ENCODE assay signal across 8 cellular contexts in the genomic region with DNA sequence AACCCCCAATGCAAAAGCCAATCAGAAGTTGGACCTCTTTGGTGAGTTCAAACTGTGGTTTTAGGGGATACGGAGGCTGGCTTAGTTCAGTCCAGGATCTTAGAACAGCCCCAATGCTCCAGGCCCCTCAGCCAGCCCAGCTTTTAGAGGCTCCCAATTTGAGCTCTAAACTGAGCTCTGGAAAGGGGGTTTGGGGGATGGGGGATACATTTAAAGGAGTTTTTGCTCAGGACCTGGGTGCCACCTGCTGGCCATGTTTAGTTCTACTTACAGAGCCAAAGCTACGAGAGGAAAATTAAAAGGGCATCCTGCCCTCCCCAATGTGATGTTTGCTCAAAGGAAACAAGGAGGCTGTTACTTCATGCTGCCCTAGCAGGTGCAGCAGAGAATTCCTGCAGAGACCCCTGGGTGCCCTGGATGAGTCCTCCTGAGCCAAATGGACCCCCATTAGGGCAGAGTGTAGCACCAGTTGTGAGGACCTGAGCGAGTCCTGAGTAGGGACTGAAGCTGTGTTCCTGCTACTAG. TPM values are rescaled to one million over a fixed set of nuclear protein-coding genes. Genes with fewer than 3 reads are reported as not detected.
DNase-seq lines count a peak whose midpoint lies in the region; ATAC-seq and TF ChIP-seq lines count a peak whose summit lies in the region.

No MANE protein-coding gene starts in this region.

- no peaks in the 10 kb centered on the region for H3K4me1 Mint-ChIP-seq in activated naive CD4-positive, alpha-beta T cell treated with anti-CD3 and anti-CD28 coated beads for 36 hours (ENCODE audit: low read depth)

- peak; percentile 85 for TF ChIP-seq CTCF in Panc1 (IDR thresholded peaks at IDR 0.05)

- H3K36me3 Mint-ChIP-seq in activated naive CD4-positive, alpha-beta T cell treated with anti-CD3 and anti-CD28 coated beads for 36 hours (ENCODE audit: low read depth): no peaks in the 10 kb centered on the region

- no peak overlapping the region for H3K27ac Mint-ChIP-seq in activated naive CD4-positive, alpha-beta T cell treated with anti-CD3 and anti-CD28 coated beads for 36 hours

- H3K36me3 ChIP-seq in Panc1 (ENCODE audit: control insufficient read depth, insufficient read depth, low read length): no peaks in the 10 kb centered on the region

- H3K27me3 ChIP-seq in Panc1 (ENCODE audit: control insufficient read depth, insufficient read depth, low read length): no peaks in the 10 kb centered on the region

- H3K9me3 Mint-ChIP-seq in activated naive CD4-positive, alpha-beta T cell treated with anti-CD3 and anti-CD28 coated beads for 36 hours: no peaks in the 10 kb centered on the region

- TF ChIP-seq RAD21 in Ishikawa (IDR thresholded peaks at IDR 0.05; ENCODE audit: low read depth): peak; percentile 88

- BruUV-seq in Panc1 (replicated peaks; lab: Mats Ljungman, UMichigan): no TSS peak

- no peak for TF ChIP-seq EP300 in Ishikawa (IDR thresholded peaks at IDR 0.05; ENCODE audit: borderline replicate concordance)

- intact Hi-C loops in Panc1 (cut with micrococcal nuclease; ENCODE audit: unreplicated experiment) (loop anchor here (1.0 to 5.0 kb wide), 2 partner anchors 56 to 170 kb away; a partner anchor contains a TSS), posterior vena cava (cut with DNase I) (loop anchor here in 1 of 2 donors (2.0 to 5.0 kb wide), 2 partner anchors 56 to 175 kb away; no protein-coding TSS in a partner anchor)
- intact Hi-C loops in activated naive CD4-positive, alpha-beta T cell treated with anti-CD3 and anti-CD28 coated beads for 36 hours (cut with micrococcal nuclease): loop anchor here (1.0 to 5.0 kb wide), 2 partner anchors 56 to 170 kb away; a partner anchor contains a TSS

- in situ Hi-C loops in Panc1 (cut with HindIII; ENCODE audit: low pct_unique_long_range_greater_than_20kb, low sequenced_read_pairs): no loop called here

- no peak overlapping the region for H3K4me3 ChIP-seq in Panc1 (ENCODE audit: low read depth in 2 of 2, low read length in 2 of 2)

- POLR2A ChIA-PET in Panc1 (lab: Charles Lee): interaction anchor here (0.6 kb wide), 1 partner anchor 44 kb away, joined by 4 read pairs; no protein-coding TSS in a partner anchor

- H3K27me3 Mint-ChIP-seq in activated naive CD4-positive, alpha-beta T cell treated with anti-CD3 and anti-CD28 coated beads for 36 hours (ENCODE audit: low read depth): no peaks in the 10 kb centered on the region

- H3K9me3 ChIP-seq in Panc1 (ENCODE audit: control insufficient read depth, insufficient read depth, low read depth, low read length): no peaks in the 10 kb centered on the region

- no peak overlapping the region for H3K27ac ChIP-seq in Panc1 (ENCODE audit: low read length)

- H3K4me1 ChIP-seq in Panc1 (ENCODE audit: control insufficient read depth, insufficient read depth, low read length): peaks cover 14% of the 10 kb centered on the region

- ATAC-seq in Panc1 (peak; percentile 72), HG03196 (IDR thresholded peaks at IDR 0.05; ENCODE audit: unreplicated experiment) (no peak), GM21528 (IDR thresholded peaks at IDR 0.05; ENCODE audit: low FRiP score, unreplicated experiment) (no peak)

- DNase-seq in DMS 273 treated with DMSO at 0.1 percent for 48 hours (lab: John Stamatoyannopoulos, UW) (peak; percentile 68), Panc1 (ENCODE audit: low read depth, low spot score) (no peak), glomerular visceral epithelial cell (ENCODE audit: extremely low spot score) (peak; percentile 50), posterior vena cava (ENCODE audit: low spot score) (peak; percentile 85)
- peak; percentile 70 for DNase-seq in activated naive CD4-positive, alpha-beta T cell treated with anti-CD3 and anti-CD28 coated beads for 36 hours

- no peak overlapping the region for H3K4me3 Mint-ChIP-seq in activated naive CD4-positive, alpha-beta T cell treated with anti-CD3 and anti-CD28 coated beads for 36 hours

- CTCF ChIA-PET in Panc1 (lab: Charles Lee): interaction anchor here (0.5 to 2.5 kb wide), 15 partner anchors 19 to 177 kb away, joined by 3 to 55 read pairs (median 3); no protein-coding TSS in a partner anchor
- CTCF ChIA-PET in activated naive CD4-positive, alpha-beta T cell treated with anti-CD3 and anti-CD28 coated beads for 36 hours (lab: Charles Lee): interaction anchor here (0.6 to 6.5 kb wide), 30 partner anchors 9 to 458 kb away, joined by 3 to 96 read pairs (median 4); a partner anchor contains a TSS

TF ChIP-seq in Ishikawa, 13 proteins besides CTCF, POLR2A, EP300 and RAD21:
- TF ChIP-seq, protein P1, sequence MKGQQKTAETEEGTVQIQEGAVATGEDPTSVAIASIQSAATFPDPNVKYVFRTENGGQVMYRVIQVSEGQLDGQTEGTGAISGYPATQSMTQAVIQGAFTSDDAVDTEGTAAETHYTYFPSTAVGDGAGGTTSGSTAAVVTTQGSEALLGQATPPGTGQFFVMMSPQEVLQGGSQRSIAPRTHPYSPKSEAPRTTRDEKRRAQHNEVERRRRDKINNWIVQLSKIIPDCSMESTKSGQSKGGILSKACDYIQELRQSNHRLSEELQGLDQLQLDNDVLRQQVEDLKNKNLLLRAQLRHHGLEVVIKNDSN (IDR thresholded peaks at IDR 0.05): no peak
- TF ChIP-seq ZBTB7A (IDR thresholded peaks at IDR 0.05; ENCODE audit: low read depth): no peak
- TF ChIP-seq NFIC (IDR thresholded peaks at IDR 0.05): no peak
- TF ChIP-seq TAF1 (IDR thresholded peaks at IDR 0.05; ENCODE audit: low read depth): no peak
- no peak for TF ChIP-seq YY1 (IDR thresholded peaks at IDR 0.05; ENCODE audit: low read depth)
- TF ChIP-seq, protein P2, sequence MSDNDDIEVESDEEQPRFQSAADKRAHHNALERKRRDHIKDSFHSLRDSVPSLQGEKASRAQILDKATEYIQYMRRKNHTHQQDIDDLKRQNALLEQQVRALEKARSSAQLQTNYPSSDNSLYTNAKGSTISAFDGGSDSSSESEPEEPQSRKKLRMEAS (IDR thresholded peaks at IDR 0.05): no peak
- no peak for TF ChIP-seq FOXM1 (IDR thresholded peaks at IDR 0.05; ENCODE audit: borderline replicate concordance, low read depth)
- TF ChIP-seq TEAD4 (IDR thresholded peaks at IDR 0.05): no peak
- no peak for TF ChIP-seq EGR1 (IDR thresholded peaks at IDR 0.05)
- TF ChIP-seq, protein P3, sequence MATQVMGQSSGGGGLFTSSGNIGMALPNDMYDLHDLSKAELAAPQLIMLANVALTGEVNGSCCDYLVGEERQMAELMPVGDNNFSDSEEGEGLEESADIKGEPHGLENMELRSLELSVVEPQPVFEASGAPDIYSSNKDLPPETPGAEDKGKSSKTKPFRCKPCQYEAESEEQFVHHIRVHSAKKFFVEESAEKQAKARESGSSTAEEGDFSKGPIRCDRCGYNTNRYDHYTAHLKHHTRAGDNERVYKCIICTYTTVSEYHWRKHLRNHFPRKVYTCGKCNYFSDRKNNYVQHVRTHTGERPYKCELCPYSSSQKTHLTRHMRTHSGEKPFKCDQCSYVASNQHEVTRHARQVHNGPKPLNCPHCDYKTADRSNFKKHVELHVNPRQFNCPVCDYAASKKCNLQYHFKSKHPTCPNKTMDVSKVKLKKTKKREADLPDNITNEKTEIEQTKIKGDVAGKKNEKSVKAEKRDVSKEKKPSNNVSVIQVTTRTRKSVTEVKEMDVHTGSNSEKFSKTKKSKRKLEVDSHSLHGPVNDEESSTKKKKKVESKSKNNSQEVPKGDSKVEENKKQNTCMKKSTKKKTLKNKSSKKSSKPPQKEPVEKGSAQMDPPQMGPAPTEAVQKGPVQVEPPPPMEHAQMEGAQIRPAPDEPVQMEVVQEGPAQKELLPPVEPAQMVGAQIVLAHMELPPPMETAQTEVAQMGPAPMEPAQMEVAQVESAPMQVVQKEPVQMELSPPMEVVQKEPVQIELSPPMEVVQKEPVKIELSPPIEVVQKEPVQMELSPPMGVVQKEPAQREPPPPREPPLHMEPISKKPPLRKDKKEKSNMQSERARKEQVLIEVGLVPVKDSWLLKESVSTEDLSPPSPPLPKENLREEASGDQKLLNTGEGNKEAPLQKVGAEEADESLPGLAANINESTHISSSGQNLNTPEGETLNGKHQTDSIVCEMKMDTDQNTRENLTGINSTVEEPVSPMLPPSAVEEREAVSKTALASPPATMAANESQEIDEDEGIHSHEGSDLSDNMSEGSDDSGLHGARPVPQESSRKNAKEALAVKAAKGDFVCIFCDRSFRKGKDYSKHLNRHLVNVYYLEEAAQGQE (IDR thresholded peaks at IDR 0.05; ENCODE audit: low read depth): no peak
- no peak for TF ChIP-seq TCF12 (IDR thresholded peaks at IDR 0.05; ENCODE audit: low read depth)
- no peak for TF ChIP-seq CEBPB (IDR thresholded peaks at IDR 0.05)
- no peak for TF ChIP-seq CREB1 (IDR thresholded peaks at IDR 0.05; ENCODE audit: low read depth)
TF ChIP-seq in Ishikawa: peak in this region for 0.

RNA-seq across cellular contexts. Expression of a gene that starts 15.9 kb away (rescaled TPM):
- total RNA-seq in Panc1 (2021; ENCODE audit: unreplicated experiment) (77.8 TPM), posterior vena cava (10 to 100 TPM; 68.0 to 69.8 TPM)
- polyA plus RNA-seq in Panc1 (2012; ENCODE audit: insufficient read length): 58.7 TPM
- total RNA-seq in activated naive CD4-positive, alpha-beta T cell treated with anti-CD3 and anti-CD28 coated beads for 36 hours: 10 to 100 TPM; 38.3 to 41.3 TPM

RNA-seq across cellular contexts. Expression of a gene that starts 34.6 kb away (rescaled TPM):
- total RNA-seq in Panc1 (2021; ENCODE audit: unreplicated experiment): 55.6 TPM
- polyA plus RNA-seq in Panc1 (2012; ENCODE audit: insufficient read length): 46.6 TPM
- total RNA-seq in activated naive CD4-positive, alpha-beta T cell treated with anti-CD3 and anti-CD28 coated beads for 36 hours: 10 to 100 TPM; 19.1 to 19.7 TPM
- total RNA-seq in posterior vena cava: 10 to 100 TPM; 20.0 to 22.9 TPM

RNA-seq across cellular contexts. Expression of a gene that starts 46.4 kb away (rescaled TPM):
- 11.6 TPM for total RNA-seq in Panc1 (2021; ENCODE audit: unreplicated experiment)
- 20.1 TPM for polyA plus RNA-seq in Panc1 (2012; ENCODE audit: insufficient read length)
- total RNA-seq in activated naive CD4-positive, alpha-beta T cell treated with anti-CD3 and anti-CD28 coated beads for 36 hours: 1 to 10 TPM; 2.9 to 3.8 TPM
- 10 to 100 TPM; 11.4 to 16.3 TPM for total RNA-seq in posterior vena cava

RNA-seq across cellular contexts. Expression of a gene that starts 54.6 kb away (rescaled TPM):
- total RNA-seq in Panc1 (2021; ENCODE audit: unreplicated experiment): 219 TPM
- polyA plus RNA-seq in Panc1 (2012; ENCODE audit: insufficient read length): 518 TPM
- 100 to 1,000 TPM; 257 to 282 TPM for total RNA-seq in activated naive CD4-positive, alpha-beta T cell treated with anti-CD3 and anti-CD28 coated beads for 36 hours
- total RNA-seq in posterior vena cava: 100 to 1,000 TPM; 222 to 314 TPM
